Comparison of ENCODE assay signal across 7 cellular contexts in the genomic region with DNA sequence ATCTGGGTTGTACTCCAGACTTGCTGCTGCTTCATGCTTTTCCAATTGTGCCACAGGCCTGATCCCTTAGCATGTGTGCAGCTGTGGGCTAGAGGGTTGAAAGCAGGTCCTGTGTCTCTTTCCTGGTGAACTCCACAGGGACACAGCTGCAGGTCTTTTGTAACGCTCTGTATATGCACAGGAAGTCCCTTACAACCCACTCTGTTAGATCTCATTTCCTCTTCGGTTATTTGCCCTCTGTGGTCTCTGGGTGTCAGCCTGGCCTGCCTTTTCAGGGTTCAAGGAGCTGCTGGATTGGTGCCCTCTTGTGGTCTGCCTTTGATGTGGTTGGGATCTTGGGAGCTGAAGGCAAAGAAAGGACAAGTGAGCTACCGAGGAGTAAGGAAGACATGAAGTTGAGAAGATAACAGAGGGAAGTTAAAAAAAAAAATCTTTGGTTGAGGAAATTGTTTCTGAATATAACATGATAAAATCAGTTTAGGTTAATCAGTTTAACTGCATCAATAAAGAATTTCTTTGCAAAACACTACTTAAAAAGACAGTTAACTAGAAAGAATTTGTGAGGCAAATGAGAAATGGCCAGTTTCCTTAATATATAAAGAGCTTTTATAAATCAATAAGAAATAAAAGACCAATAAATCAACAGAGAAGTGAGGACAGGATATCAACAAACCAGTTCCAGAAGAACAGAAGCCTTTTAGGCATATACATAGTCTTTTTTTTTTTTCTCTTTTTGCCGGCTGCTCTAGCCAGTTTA. TPM values are rescaled to one million over a fixed set of nuclear protein-coding genes. Genes with fewer than 3 reads are reported as not detected.
DNase-seq lines count a peak whose midpoint lies in the region; ATAC-seq, FAIRE-seq and TF ChIP-seq lines count a peak whose summit lies in the region.

No MANE protein-coding gene starts in this region.

- DNase-seq in GM12891 (ENCODE audit: insufficient read length, low spot score) = no peak
- peak; percentile 99 for DNase-seq in Kasumi-1 (lab: John Stamatoyannopoulos, UW)
- peak; percentile 66 for DNase-seq in WERI-Rb-1
- peak in 8 of 9 donors; percentile 10 to 57 (median 52) for DNase-seq in naive thymus-derived CD4-positive, alpha-beta T cell
- no peak for DNase-seq in retina

- intact Hi-C loops in dendritic cell treated with granulocyte-macrophage colony-stimulating factor and Interleukin-4, amounts not matched to agents 40 ng/mL and 50 ng/mL, for 4 days (cut with micrococcal nuclease) = loop anchor here (2.0 to 5.0 kb wide), 2 partner anchors 44 to 103 kb away; partner anchors contain the start of genes TMCO1 and UCK2
- intact Hi-C loops in naive thymus-derived CD4-positive, alpha-beta T cell (cut with micrococcal nuclease) = loop anchor here (1.0 to 10.0 kb wide), 5 partner anchors 43 to 478 kb away; partner anchors contain the start of gene TMCO1 (in 1 of the 2)

- peak; percentile 76 for TF ChIP-seq CTCF in WERI-Rb-1 (IDR thresholded peaks at IDR 0.05; ENCODE audit: low read depth, low read length)

- TF ChIP-seq POLR2A in GM12891 (IDR thresholded peaks at IDR 0.05; ENCODE audit: low read depth, low read length) = no peak

- CTCF ChIA-PET in naive thymus-derived CD4-positive, alpha-beta T cell (lab: Charles Lee) = interaction anchor here (0.6 to 1.2 kb wide), 5 partner anchors 12 to 272 kb away, joined by 3 read pairs; no protein-coding TSS in a partner anchor

- H3K4me1 Mint-ChIP-seq in dendritic cell treated with granulocyte-macrophage colony-stimulating factor and Interleukin-4, amounts not matched to agents 40 ng/mL and 50 ng/mL, for 4 days (ENCODE audit: low read depth) = peaks cover 37% of the 10 kb centered on the region
- H3K4me1 Mint-ChIP-seq in naive thymus-derived CD4-positive, alpha-beta T cell = peaks cover 23 to 60% (median 54%) of the 10 kb centered on the region in 7 donors

- peak; percentile 86 for ATAC-seq in GM21825 (IDR thresholded peaks at IDR 0.05; ENCODE audit: unreplicated experiment)
- ATAC-seq in naive thymus-derived CD4-positive, alpha-beta T cell = peak; percentile 89

- H3K27me3 ChIP-seq in WERI-Rb-1 (ENCODE audit: insufficient read depth, low read depth, severe bottlenecking) = no peaks in the 10 kb centered on the region
- no peaks in the 10 kb centered on the region for H3K27me3 ChIP-seq in naive thymus-derived CD4-positive, alpha-beta T cell (ENCODE audit: control insufficient read depth in 2 of 2, insufficient read depth in 2 of 2, low read length in 2 of 2)

- H3K9me3 ChIP-seq in WERI-Rb-1 (ENCODE audit: severe bottlenecking) = no peaks in the 10 kb centered on the region
- H3K9me3 ChIP-seq in naive thymus-derived CD4-positive, alpha-beta T cell (ENCODE audit: control insufficient read depth in 2 of 3, low read length in 3 of 3) = no peaks in the 10 kb centered on the region

- H3K36me3 ChIP-seq in WERI-Rb-1 = peaks cover 4% of the 10 kb centered on the region
- H3K36me3 ChIP-seq in naive thymus-derived CD4-positive, alpha-beta T cell (ENCODE audit: control insufficient read depth in 2 of 3, insufficient read depth in 3 of 3, low read length in 3 of 3) = no peaks in the 10 kb centered on the region

- no peak overlapping the region for H3K27ac ChIP-seq in WERI-Rb-1
- H3K27ac ChIP-seq in naive thymus-derived CD4-positive, alpha-beta T cell (ENCODE audit: low read depth, low read length) = no peak overlapping the region

- FAIRE-seq in GM12891 (lab: Jason Lieb, UNC) = peak; percentile 83

- H3K4me3 Mint-ChIP-seq in dendritic cell treated with granulocyte-macrophage colony-stimulating factor and Interleukin-4, amounts not matched to agents 40 ng/mL and 50 ng/mL, for 4 days = peak overlapping the region; percentile 4
- H3K4me3 Mint-ChIP-seq in naive thymus-derived CD4-positive, alpha-beta T cell = peak overlapping the region; percentile 54 to 86 (median 64)

- H3K27ac Mint-ChIP-seq in dendritic cell treated with granulocyte-macrophage colony-stimulating factor and Interleukin-4, amounts not matched to agents 40 ng/mL and 50 ng/mL, for 4 days = peak overlapping the region; percentile 80
- peak overlapping the region in 8 of 9 donors; percentile 11 to 83 (median 31) for H3K27ac Mint-ChIP-seq in naive thymus-derived CD4-positive, alpha-beta T cell

- H3K4me3 ChIP-seq in WERI-Rb-1 (ENCODE audit: low read depth, low read length) = no peak overlapping the region
- peak overlapping the region; percentile 26 for H3K4me3 ChIP-seq in naive thymus-derived CD4-positive, alpha-beta T cell (ENCODE audit: low read length)

- no peaks in the 10 kb centered on the region for H3K36me3 Mint-ChIP-seq in dendritic cell treated with granulocyte-macrophage colony-stimulating factor and Interleukin-4, amounts not matched to agents 40 ng/mL and 50 ng/mL, for 4 days (ENCODE audit: low read depth)
- H3K36me3 Mint-ChIP-seq in naive thymus-derived CD4-positive, alpha-beta T cell = peaks cover 0 to 7% (median 0%) of the 10 kb centered on the region in 5 donors

- H3K27me3 Mint-ChIP-seq in dendritic cell treated with granulocyte-macrophage colony-stimulating factor and Interleukin-4, amounts not matched to agents 40 ng/mL and 50 ng/mL, for 4 days = no peaks in the 10 kb centered on the region
- peaks cover 0 to 11% (median 0%) of the 10 kb centered on the region in 5 donors for H3K27me3 Mint-ChIP-seq in naive thymus-derived CD4-positive, alpha-beta T cell

- H3K4me1 ChIP-seq in naive thymus-derived CD4-positive, alpha-beta T cell (ENCODE audit: control insufficient read depth in 2 of 2, insufficient read depth in 2 of 2, low read length in 2 of 2) = peaks cover 18 to 28% of the 10 kb centered on the region in 2 donors

- POLR2A ChIA-PET in naive thymus-derived CD4-positive, alpha-beta T cell (lab: Charles Lee) = interaction anchor here (0.6 to 2.2 kb wide), 3 partner anchors 13 to 169 kb away, joined by 4 to 6 read pairs (median 5); partner anchors contain the start of gene TMCO1

- H3K9me3 Mint-ChIP-seq in dendritic cell treated with granulocyte-macrophage colony-stimulating factor and Interleukin-4, amounts not matched to agents 40 ng/mL and 50 ng/mL, for 4 days = no peaks in the 10 kb centered on the region
- no peaks in the 10 kb centered on the region for H3K9me3 Mint-ChIP-seq in naive thymus-derived CD4-positive, alpha-beta T cell

TF ChIP-seq in GM12891, 5 proteins besides CTCF, POLR2A, EP300 and RAD21:
- TF ChIP-seq POLR2AphosphoS5 (IDR thresholded peaks at IDR 0.05; ENCODE audit: low read depth, low read length) = no peak
- peak; percentile 89 for TF ChIP-seq SPI1 (IDR thresholded peaks at IDR 0.05; ENCODE audit: low read depth, low read length)
- TF ChIP-seq TAF1 (IDR thresholded peaks at IDR 0.05; ENCODE audit: low read depth, low read length) = no peak
- TF ChIP-seq POU2F2 (IDR thresholded peaks at IDR 0.05; ENCODE audit: low read depth, low read length) = peak; percentile 70; the same call in 1 of the 2 replicates
- no peak for TF ChIP-seq PAX5 (IDR thresholded peaks at IDR 0.05; ENCODE audit: insufficient read depth, low read length, severe bottlenecking)

RNA-seq across cellular contexts. Expression of gene UCK2, which starts 44.1 kb away (rescaled TPM):
- 32.8 TPM for polyA plus RNA-seq in GM12891 (2012; ENCODE audit: low read depth, missing spikeins)
- 10 to 100 TPM in 1 of 5 experiments, 1 to 10 TPM in 2, under 1 TPM in 2; 0.89 to 32.7 (median 1.2) TPM for total RNA-seq in naive thymus-derived CD4-positive, alpha-beta T cell
- 1 to 10 TPM; 1.0 to 1.2 TPM for polyA plus RNA-seq in naive thymus-derived CD4-positive, alpha-beta T cell

Comparison
In these comparisons a context has a peak if more than half of its experiments do, and no peak if none do; other contexts are left out.
1. DNase-seq: peak in Kasumi-1 (2 of 2), WERI-Rb-1 (single experiment) and naive thymus-derived CD4-positive, alpha-beta T cell (8 of 9); none in GM12891 (single experiment) and retina (single experiment).